19 cellular contexts compared by ENCODE assay signal in genomic region chr1:240426056-240426455, GRCh38.
DNase-seq lines count a peak whose midpoint lies in the region; ATAC-seq and TF ChIP-seq lines count a peak whose summit lies in the region.
"Had no signal": no experiment of that assay in that cellular context is flagged by ENCODE, and none has a peak within 500 bp of the region (broad histone marks: within the 10 kb centered on the region; RNA-seq: fewer than 3 reads in every experiment).

No MANE protein-coding gene starts in this region.

- H3K4me3 ChIP-seq in AG09309 (ENCODE audit: control insufficient read depth, low read depth, low read length) (no peak overlapping the region), osteoblast (ENCODE audit: insufficient read depth, low read length) (no peak overlapping the region), endodermal cell (ENCODE audit: low read length) (no peak overlapping the region)
- H3K4me3 ChIP-seq: A549; BLaER1 treated with 17β-estradiol and CSF1 and Interleukin-3, amounts not matched to agents 10 nM and 100 nM; GM23248; HAP-1 had no signal

- H3K9me3 ChIP-seq in osteoblast (ENCODE audit: low read depth, low read length) (no peaks in the 10 kb centered on the region), endodermal cell (ENCODE audit: control insufficient read depth, low read length) (no peaks in the 10 kb centered on the region)
- H3K9me3 ChIP-seq: A549; BLaER1 treated with 17β-estradiol and CSF1 and Interleukin-3, amounts not matched to agents 10 nM and 100 nM; HAP-1 had no signal

- no peak for ATAC-seq in GM21717 (IDR thresholded peaks at IDR 0.05; ENCODE audit: unreplicated experiment)
- ATAC-seq: A549 had no signal

- no peaks in the 10 kb centered on the region for H3K36me3 Mint-ChIP-seq in chondrocyte (ENCODE audit: low read depth)
- H3K36me3 Mint-ChIP-seq in endodermal cell (ENCODE audit: low read depth), result peaks cover 8% of the 10 kb centered on the region
- H3K36me3 Mint-ChIP-seq: CD4-positive, CD25-positive, alpha-beta regulatory T cell; CD8-positive, alpha-beta memory T cell had no signal

- H3K36me3 ChIP-seq in osteoblast (ENCODE audit: insufficient read depth, low read length), result no peaks in the 10 kb centered on the region
- H3K36me3 ChIP-seq in endodermal cell (ENCODE audit: control insufficient read depth, insufficient read depth, low read length), result no peaks in the 10 kb centered on the region
- H3K36me3 ChIP-seq: BLaER1 treated with 17β-estradiol and CSF1 and Interleukin-3, amounts not matched to agents 10 nM and 100 nM; HAP-1 had no signal

- H3K27me3 ChIP-seq in osteoblast (ENCODE audit: insufficient read depth, low read length) (no peaks in the 10 kb centered on the region), endodermal cell (ENCODE audit: control insufficient read depth, insufficient read depth, low read length, poor library complexity, severe bottlenecking) (no peaks in the 10 kb centered on the region)
- H3K27me3 ChIP-seq: BLaER1 treated with 17β-estradiol and CSF1 and Interleukin-3, amounts not matched to agents 10 nM and 100 nM had no signal

- H3K27ac ChIP-seq in osteoblast (ENCODE audit: low read depth, low read length) (peak overlapping the region; percentile 55), endodermal cell (ENCODE audit: low read depth, low read length) (no peak overlapping the region)
- H3K27ac ChIP-seq: 22Rv1; A549; BLaER1 treated with 17β-estradiol and CSF1 and Interleukin-3, amounts not matched to agents 10 nM and 100 nM; GM23248; HL-60 had no signal

- H3K4me3 Mint-ChIP-seq in chondrocyte (ENCODE audit: unreplicated experiment), result no peak overlapping the region
- no peak overlapping the region for H3K4me3 Mint-ChIP-seq in endodermal cell
- H3K4me3 Mint-ChIP-seq: B cell; CD4-positive, CD25-positive, alpha-beta regulatory T cell; CD8-positive, alpha-beta memory T cell had no signal

- no peaks in the 10 kb centered on the region for H3K9me3 Mint-ChIP-seq in chondrocyte (ENCODE audit: low read depth)
- no peaks in the 10 kb centered on the region for H3K9me3 Mint-ChIP-seq in endodermal cell

- H3K79me2 ChIP-seq in osteoblast (ENCODE audit: insufficient read depth, low read length), result no peaks in the 10 kb centered on the region

- H3K9ac ChIP-seq in endodermal cell (ENCODE audit: extremely low read depth, low read length, poor library complexity, severe bottlenecking), result no peak overlapping the region
- H3K9ac ChIP-seq: BLaER1 treated with 17β-estradiol and CSF1 and Interleukin-3, amounts not matched to agents 10 nM and 100 nM; GM23248 had no signal

- no peak overlapping the region for H2AFZ ChIP-seq in osteoblast (ENCODE audit: low read length)
- H2AFZ ChIP-seq: GM23248 had no signal

- H3K4me2 ChIP-seq in osteoblast (ENCODE audit: insufficient read depth, low read length), result no peak overlapping the region
- H3K4me2 ChIP-seq: A549; BLaER1 treated with 17β-estradiol and CSF1 and Interleukin-3, amounts not matched to agents 10 nM and 100 nM had no signal

- no peaks in the 10 kb centered on the region for H4K20me1 ChIP-seq in osteoblast (ENCODE audit: insufficient read depth, low read length)
- H4K20me1 ChIP-seq: BLaER1 treated with 17β-estradiol and CSF1 and Interleukin-3, amounts not matched to agents 10 nM and 100 nM had no signal

- no peak for TF ChIP-seq CTCF in AG09309 (IDR thresholded peaks at IDR 0.05; ENCODE audit: control insufficient read depth, insufficient read depth, low read depth, low read length, missing control alignments)
- TF ChIP-seq CTCF in chondrocyte (IDR thresholded peaks at IDR 0.05), result no peak
- TF ChIP-seq CTCF in osteoblast (IDR thresholded peaks at IDR 0.05; ENCODE audit: extremely low read depth, low read depth, low read length), result no peak
- no peak for TF ChIP-seq CTCF in endodermal cell (conservative IDR thresholded peaks at IDR 0.05)

- H3K27ac Mint-ChIP-seq in chondrocyte (ENCODE audit: unreplicated experiment) (peak overlapping the region; percentile 17), endodermal cell (no peak overlapping the region)
- H3K27ac Mint-ChIP-seq: B cell; CD4-positive, CD25-positive, alpha-beta regulatory T cell; CD8-positive, alpha-beta memory T cell had no signal

- H3K4me1 Mint-ChIP-seq in chondrocyte (ENCODE audit: low read depth) (peaks cover 18% of the 10 kb centered on the region), endodermal cell (no peaks in the 10 kb centered on the region)
- H3K4me1 Mint-ChIP-seq: B cell; CD4-positive, CD25-positive, alpha-beta regulatory T cell; CD8-positive, alpha-beta memory T cell had no signal

- DNase-seq in AG09309 (ENCODE audit: low read depth), result peak; percentile 42
- DNase-seq in GM03348 (ENCODE audit: low spot score), result peak; percentile 24
- no peak for DNase-seq in chondrocyte (ENCODE audit: low spot score)
- DNase-seq in osteoblast (ENCODE audit: insufficient read length, low spot score, missing footprints), result no peak
- no peak for DNase-seq in stimulated activated CD4-positive, alpha-beta T cell treated with anti-CD3 and anti-CD28 coated beads, Interleukin-4, amount 100 ng/mL, for 24 hours
- no peak for DNase-seq in kidney tubule cell (ENCODE audit: low spot score)
- DNase-seq in endodermal cell, result no peak
- DNase-seq: CD4-positive, CD25-positive, alpha-beta regulatory T cell; CD8-positive, alpha-beta memory T cell; COR-L47; GDM1; GM23248 had no signal

- no peaks in the 10 kb centered on the region for H3K27me3 Mint-ChIP-seq in chondrocyte (ENCODE audit: low read depth)
- H3K27me3 Mint-ChIP-seq in endodermal cell (ENCODE audit: insufficient read depth), result no peaks in the 10 kb centered on the region
- H3K27me3 Mint-ChIP-seq: B cell; CD4-positive, CD25-positive, alpha-beta regulatory T cell had no signal

- 95% methylated on average over 2 of the region's 2 CpGs; no CpG with 5 or more reads in 1 of the 2 experiments for WGBS in endodermal cell (ENCODE audit: insufficient coverage in 1 of 2, insufficient read length in 1 of 2), 2 experiments

- H3K4me1 ChIP-seq in osteoblast (ENCODE audit: insufficient read depth, low read length) (peaks cover 29% of the 10 kb centered on the region), endodermal cell (ENCODE audit: control insufficient read depth, insufficient read depth, low read length) (no peaks in the 10 kb centered on the region)
- H3K4me1 ChIP-seq: BLaER1 treated with 17β-estradiol and CSF1 and Interleukin-3, amounts not matched to agents 10 nM and 100 nM; HAP-1 had no signal

Comparison
In these comparisons a context has a peak if more than half of its experiments do, and no peak if none do; other contexts are left out.
1. DNase-seq: peak in AG09309 (single experiment) and GM03348 (single experiment); none in chondrocyte (single experiment), osteoblast (single experiment), stimulated activated CD4-positive, alpha-beta T cell treated with anti-CD3 and anti-CD28 coated beads, Interleukin-4, amount 100 ng/mL, for 24 hours (single experiment), kidney tubule cell (single experiment) and endodermal cell (single experiment).